In the genomic region with DNA sequence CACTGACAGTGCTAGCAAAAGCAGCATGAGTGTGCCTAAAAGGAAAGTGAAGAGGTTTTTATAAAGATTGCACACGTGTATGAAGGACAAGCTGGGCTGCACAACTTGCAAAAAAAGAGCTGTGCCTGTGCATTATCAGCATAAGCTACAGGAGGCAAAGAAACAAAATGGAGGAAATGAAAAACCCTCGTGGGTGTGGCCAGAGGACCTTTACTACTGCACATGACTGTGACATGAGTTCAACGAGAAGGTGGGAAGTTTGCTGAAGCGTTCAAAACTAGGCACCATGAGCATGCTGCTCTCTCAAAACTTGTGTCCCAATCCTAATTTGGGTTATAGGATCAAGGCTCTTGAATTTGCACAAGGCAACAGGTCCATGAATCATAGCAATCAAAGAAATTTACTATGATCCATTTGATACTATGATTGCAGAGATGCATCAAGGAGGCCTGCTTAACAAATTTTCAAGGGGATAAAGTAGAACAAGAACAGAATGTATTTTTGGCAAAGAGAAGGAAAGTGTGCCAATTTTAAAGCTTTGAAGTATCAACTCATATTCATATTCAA, we compare ENCODE assay signal across 21 cellular contexts. TPM values are rescaled to one million over a fixed set of nuclear protein-coding genes. Genes with fewer than 3 reads are reported as not detected.
A peak's percentile ranks its signal among the peaks of the same experiment; 100 is the strongest.
DNase-seq lines count a peak whose midpoint lies in the region; ATAC-seq and TF ChIP-seq lines count a peak whose summit lies in the region.
"Had no signal": no experiment of that assay in that cellular context is flagged by ENCODE, and none has a peak within 500 bp of the region (broad histone marks: within the 10 kb centered on the region; RNA-seq: fewer than 3 reads in every experiment).

No MANE protein-coding gene starts in this region.

- H3K4me1 ChIP-seq in BLaER1, result peaks cover 17% of the 10 kb centered on the region
- no peaks in the 10 kb centered on the region for H3K4me1 ChIP-seq in naive thymus-derived CD4-positive, alpha-beta T cell (ENCODE audit: control insufficient read depth in 2 of 2, insufficient read depth in 2 of 2, low read length in 2 of 2)
- H3K4me1 ChIP-seq in upper lobe of right lung, result no peaks in the 10 kb centered on the region
- H3K4me1 ChIP-seq: SJSA1, testis had no signal

- H3K4me3 ChIP-seq in BLaER1 (no peak overlapping the region), GM12865 (ENCODE audit: low read depth, low read length) (no peak overlapping the region), upper lobe of right lung (no peak overlapping the region)
- H3K4me3 ChIP-seq in naive thymus-derived CD4-positive, alpha-beta T cell (ENCODE audit: low read length), result no peak overlapping the region
- H3K4me3 ChIP-seq: SJSA1, testis had no signal

- H3K4me3 Mint-ChIP-seq in T-helper 17 cell (no peak overlapping the region), CD14-positive monocyte (no peak overlapping the region)
- no peak overlapping the region for H3K4me3 Mint-ChIP-seq in naive thymus-derived CD4-positive, alpha-beta T cell
- H3K4me3 Mint-ChIP-seq: activated CD4-positive, alpha-beta T cell treated with anti-CD3 and anti-CD28 coated beads, Interleukin-2, amount 10 ng/mL, durations not matched to agents 24 days and 14 days; activated naive CD8-positive, alpha-beta T cell treated with anti-CD3 and anti-CD28 coated beads, Interleukin-2, amount 10 ng/mL, durations not matched to agents 7 days and 5 days; central memory CD8-positive, alpha-beta T cell had no signal

- H3K4me2 ChIP-seq in BLaER1, result peak overlapping the region; percentile 42

- no peaks in the 10 kb centered on the region for H3K27me3 Mint-ChIP-seq in T-helper 17 cell
- no peaks in the 10 kb centered on the region for H3K27me3 Mint-ChIP-seq in naive thymus-derived CD4-positive, alpha-beta T cell
- H3K27me3 Mint-ChIP-seq in CD14-positive monocyte (ENCODE audit: low read depth in 3 of 3), result peaks cover 0 to 40% (median 0%) of the 10 kb centered on the region in 3 donors
- H3K27me3 Mint-ChIP-seq: activated CD4-positive, alpha-beta T cell treated with anti-CD3 and anti-CD28 coated beads, Interleukin-2, amount 10 ng/mL, durations not matched to agents 24 days and 14 days; activated naive CD8-positive, alpha-beta T cell treated with anti-CD3 and anti-CD28 coated beads, Interleukin-2, amount 10 ng/mL, durations not matched to agents 7 days and 5 days; central memory CD8-positive, alpha-beta T cell had no signal

- H3K27ac Mint-ChIP-seq in T-helper 17 cell, result peak overlapping the region; percentile 3
- H3K27ac Mint-ChIP-seq in naive thymus-derived CD4-positive, alpha-beta T cell, result peak overlapping the region in 5 of 9 donors; percentile 21 to 57 (median 32)
- peak overlapping the region in 2 of 7 donors; percentile 28 to 54 for H3K27ac Mint-ChIP-seq in CD14-positive monocyte
- H3K27ac Mint-ChIP-seq: activated CD4-positive, alpha-beta T cell treated with anti-CD3 and anti-CD28 coated beads, Interleukin-2, amount 10 ng/mL, durations not matched to agents 24 days and 14 days; activated naive CD8-positive, alpha-beta T cell treated with anti-CD3 and anti-CD28 coated beads, Interleukin-2, amount 10 ng/mL, durations not matched to agents 7 days and 5 days; activated T-helper 2 cell treated with anti-CD3 and anti-CD28 coated beads, Interferon-gamma antibody, Interleukin-2, Interleukin-4, amounts not matched to agents 10 μg/mL and 5 μg/mL and 100 μg/mL, durations not matched to agents 14 hours and 24 hours and 36 hours had no signal

- H3K9me3 Mint-ChIP-seq in naive thymus-derived CD4-positive, alpha-beta T cell, result no peaks in the 10 kb centered on the region
- peaks cover 0 to 1% (median 0%) of the 10 kb centered on the region in 7 donors for H3K9me3 Mint-ChIP-seq in CD14-positive monocyte
- H3K9me3 Mint-ChIP-seq: activated CD4-positive, alpha-beta T cell treated with anti-CD3 and anti-CD28 coated beads, Interleukin-2, amount 10 ng/mL, durations not matched to agents 24 days and 14 days; activated naive CD8-positive, alpha-beta T cell treated with anti-CD3 and anti-CD28 coated beads, Interleukin-2, amount 10 ng/mL, durations not matched to agents 7 days and 5 days; activated T-helper 2 cell treated with anti-CD3 and anti-CD28 coated beads, Interferon-gamma antibody, Interleukin-2, Interleukin-4, amounts not matched to agents 10 μg/mL and 5 μg/mL and 100 μg/mL, durations not matched to agents 14 hours and 24 hours and 36 hours; central memory CD8-positive, alpha-beta T cell had no signal

- CTCF ChIA-PET in naive thymus-derived CD4-positive, alpha-beta T cell (lab: Charles Lee), result interaction anchor here (0.6 to 1.5 kb wide), 2 partner anchors 429 to 495 kb away, joined by 3 to 4 read pairs; no protein-coding TSS in a partner anchor

- H3K27ac ChIP-seq in BLaER1 (no peak overlapping the region), upper lobe of right lung (no peak overlapping the region)
- H3K27ac ChIP-seq in naive thymus-derived CD4-positive, alpha-beta T cell (ENCODE audit: low read depth, low read length), result no peak overlapping the region
- H3K27ac ChIP-seq: SJSA1, testis had no signal

- H3K27me3 ChIP-seq in BLaER1 (peaks cover 4% of the 10 kb centered on the region; the same call in 1 of the 2 replicates), upper lobe of right lung (no peaks in the 10 kb centered on the region)
- no peaks in the 10 kb centered on the region for H3K27me3 ChIP-seq in naive thymus-derived CD4-positive, alpha-beta T cell (ENCODE audit: control insufficient read depth in 2 of 2, insufficient read depth in 2 of 2, low read length in 2 of 2)
- H3K27me3 ChIP-seq: SJSA1, testis had no signal

- TF ChIP-seq CTCF in GM12865 (IDR thresholded peaks at IDR 0.05; ENCODE audit: insufficient read depth, low read depth, low read length, missing control alignments) (no peak), CD14-positive monocyte (IDR thresholded peaks at IDR 0.05) (no peak), upper lobe of right lung (IDR thresholded peaks at IDR 0.05) (no peak)

- DNase-seq in GM12865 (ENCODE audit: low read depth), result peak; percentile 1
- no peak for DNase-seq in T-helper 17 cell
- no peak for DNase-seq in naive thymus-derived CD4-positive, alpha-beta T cell
- no peak for DNase-seq in CD14-positive monocyte (ENCODE audit: low spot score)
- no peak for DNase-seq in HuH-7.5 (ENCODE audit: low spot score)
- no peak for DNase-seq in upper lobe of right lung
- DNase-seq: ACHN; activated CD4-positive, alpha-beta T cell treated with anti-CD3 and anti-CD28 coated beads, Interleukin-2, amount 10 ng/mL, durations not matched to agents 24 days and 14 days; activated naive CD8-positive, alpha-beta T cell treated with anti-CD3 and anti-CD28 coated beads, Interleukin-2, amount 10 ng/mL, durations not matched to agents 7 days and 5 days; C1 segment of cervical spinal cord; dermis blood vessel endothelial cell; Kasumi-1; MV-4-11; NCI-H1930; NCI-H526; testis had no signal

- intact Hi-C loops in naive thymus-derived CD4-positive, alpha-beta T cell (cut with micrococcal nuclease), result no loop called here
- intact Hi-C loops in CD14-positive monocyte (cut with micrococcal nuclease) (no loop called here), upper lobe of right lung (cut with DNase I) (no loop called here)

- H4K20me1 ChIP-seq in BLaER1, result no peaks in the 10 kb centered on the region

- ATAC-seq in T-helper 17 cell, result no peak
- no peak for ATAC-seq in naive thymus-derived CD4-positive, alpha-beta T cell
- no peak for ATAC-seq in HG03442 (IDR thresholded peaks at IDR 0.05; ENCODE audit: unreplicated experiment)
- no peak for ATAC-seq in upper lobe of right lung

- H3K4me1 Mint-ChIP-seq in T-helper 17 cell (peaks cover 7% of the 10 kb centered on the region), CD14-positive monocyte (no peaks in the 10 kb centered on the region)
- H3K4me1 Mint-ChIP-seq in naive thymus-derived CD4-positive, alpha-beta T cell, result peaks cover 5 to 26% (median 17%) of the 10 kb centered on the region in 7 donors

- H3K9me3 ChIP-seq in BLaER1 (no peaks in the 10 kb centered on the region), T-helper 17 cell (ENCODE audit: control insufficient read depth, low read length, poor library complexity, severe bottlenecking) (no peaks in the 10 kb centered on the region), upper lobe of right lung (no peaks in the 10 kb centered on the region)
- H3K9me3 ChIP-seq in naive thymus-derived CD4-positive, alpha-beta T cell (ENCODE audit: control insufficient read depth in 2 of 3, low read length in 3 of 3), result no peaks in the 10 kb centered on the region
- H3K9me3 ChIP-seq: SJSA1, testis had no signal

- peaks cover 9% of the 10 kb centered on the region for H3K36me3 Mint-ChIP-seq in T-helper 17 cell (ENCODE audit: low read depth)
- H3K36me3 Mint-ChIP-seq in naive thymus-derived CD4-positive, alpha-beta T cell, result peaks cover 9 to 56% (median 15%) of the 10 kb centered on the region in 5 donors
- peaks cover 59% of the 10 kb centered on the region in 2 donors for H3K36me3 Mint-ChIP-seq in CD14-positive monocyte

- POLR2A ChIA-PET in naive thymus-derived CD4-positive, alpha-beta T cell (lab: Charles Lee), result no interaction called here

- H3K36me3 ChIP-seq in BLaER1 (peaks cover 24% of the 10 kb centered on the region), upper lobe of right lung (peaks cover 23% of the 10 kb centered on the region)
- peaks cover 4 to 34% (median 4%) of the 10 kb centered on the region in 3 experiments for H3K36me3 ChIP-seq in naive thymus-derived CD4-positive, alpha-beta T cell (ENCODE audit: control insufficient read depth in 2 of 3, insufficient read depth in 3 of 3, low read length in 3 of 3)

- H3K9ac ChIP-seq in BLaER1, result no peak overlapping the region

RNA-seq across cellular contexts. Expression of gene CXorf38, which starts 38.1 kb away (rescaled TPM):
- total RNA-seq in T-helper 17 cell (10 to 100 TPM; 15.7 to 17.4 TPM), upper lobe of right lung (14.1 TPM)
- total RNA-seq in naive thymus-derived CD4-positive, alpha-beta T cell, result 10 to 100 TPM; 15.0 to 25.4 (median 22.2) TPM
- 10 to 100 TPM; 34.7 to 34.8 TPM for polyA plus RNA-seq in naive thymus-derived CD4-positive, alpha-beta T cell
- 10 to 100 TPM; 39.5 to 51.2 TPM for polyA plus RNA-seq in CD14-positive monocyte

RNA-seq across cellular contexts. Expression of gene MED14, which starts 49.9 kb away (rescaled TPM):
- total RNA-seq in T-helper 17 cell (10 to 100 TPM; 47.5 to 49.9 TPM), upper lobe of right lung (35.2 TPM)
- total RNA-seq in naive thymus-derived CD4-positive, alpha-beta T cell, result 10 to 100 TPM; 37.9 to 49.5 (median 44.3) TPM
- polyA plus RNA-seq in naive thymus-derived CD4-positive, alpha-beta T cell, result 10 to 100 TPM in 1 of 2 donors, 1 to 10 TPM in 1; 6.9 to 14.5 TPM
- polyA plus RNA-seq in CD14-positive monocyte, result 1 to 10 TPM; 3.6 to 6.8 TPM
